Comparison of ENCODE assay signal across 7 cellular contexts in the genomic region with DNA sequence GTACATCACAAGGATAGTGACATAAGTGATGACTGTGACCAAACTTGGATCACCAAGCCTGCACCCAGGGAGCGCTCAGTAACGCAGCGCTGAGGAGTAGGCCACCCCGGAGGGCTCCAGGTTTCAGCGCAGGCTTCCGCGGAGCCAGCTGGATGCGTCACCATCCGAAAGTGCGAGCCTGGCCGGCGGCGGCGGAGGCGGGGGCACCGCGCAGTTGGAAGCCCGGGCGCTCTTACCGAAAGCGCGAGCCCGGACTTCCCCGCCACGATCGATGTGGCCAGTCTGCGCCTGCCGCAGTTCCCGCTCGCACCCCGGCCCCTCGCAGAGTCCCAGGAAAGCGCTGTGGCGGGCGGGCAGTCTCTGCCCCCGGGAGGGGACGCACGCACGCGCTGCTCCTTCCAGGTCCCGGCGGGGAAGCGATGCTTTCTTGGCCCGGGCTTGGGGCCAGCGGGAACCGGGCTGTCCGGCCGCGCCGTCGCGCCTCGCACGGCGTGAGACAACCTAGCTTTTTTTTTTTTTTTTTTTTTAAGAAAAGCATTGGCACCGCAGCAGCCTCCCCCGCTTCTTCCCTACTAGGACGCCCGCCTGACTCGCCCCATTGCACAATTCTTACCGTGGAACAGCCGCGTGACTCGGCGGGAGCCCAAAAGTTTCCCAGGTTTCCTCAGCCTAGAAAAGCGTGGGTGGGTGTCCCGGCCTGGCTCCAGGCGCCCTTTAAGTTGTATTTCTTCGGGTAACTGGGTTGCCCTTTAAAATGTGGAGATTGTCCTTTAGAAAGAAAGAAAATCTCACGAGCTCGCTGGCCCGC. TPM values are rescaled to one million over a fixed set of nuclear protein-coding genes. Genes with fewer than 3 reads are reported as not detected.
A peak's percentile ranks its signal among the peaks of the same experiment; 100 is the strongest.
DNase-seq lines count a peak whose midpoint lies in the region; ATAC-seq and TF ChIP-seq lines count a peak whose summit lies in the region.

No MANE protein-coding gene starts in this region.

- H3K9me2 ChIP-seq in PC-3 (replicated peaks; ENCODE audit: low read length) = no peaks in the 10 kb centered on the region

- peaks cover 24% of the 10 kb centered on the region for H3K4me1 Mint-ChIP-seq in neural crest cell
- peaks cover 51% of the 10 kb centered on the region for H3K4me1 Mint-ChIP-seq in stimulated activated naive CD8-positive, alpha-beta T cell treated with anti-CD3 and anti-CD28 coated beads, Interleukin-15, Interleukin-2, amounts not matched to agents 100 ng/mL and 50 ng/mL, for 24 hours (ENCODE audit: low read depth)

- no peaks in the 10 kb centered on the region for H3K9me3 ChIP-seq in PC-3 (ENCODE audit: low read length)

- H3K36me3 ChIP-seq in PC-3 (ENCODE audit: low read depth, low read length) = no peaks in the 10 kb centered on the region

- peaks cover 9% of the 10 kb centered on the region for H3K36me3 Mint-ChIP-seq in neural crest cell (ENCODE audit: low read depth)
- H3K36me3 Mint-ChIP-seq in stimulated activated naive CD8-positive, alpha-beta T cell treated with anti-CD3 and anti-CD28 coated beads, Interleukin-15, Interleukin-2, amounts not matched to agents 100 ng/mL and 50 ng/mL, for 24 hours (ENCODE audit: low read depth) = peaks cover 9% of the 10 kb centered on the region

- H4K20me1 ChIP-seq in PC-3 (ENCODE audit: low read length) = no peaks in the 10 kb centered on the region

- H3K4me3 ChIP-seq in PC-3 (ENCODE audit: low read length) = peak overlapping the region; percentile 58

- H3K4me1 ChIP-seq in PC-3 (ENCODE audit: insufficient read depth, low read length) (no peaks in the 10 kb centered on the region), foreskin keratinocyte (no peaks in the 10 kb centered on the region)

- peak overlapping the region; percentile 65 for H2AFZ ChIP-seq in PC-3 (ENCODE audit: low read length)

- H3K79me2 ChIP-seq in PC-3 (ENCODE audit: low read length) = no peaks in the 10 kb centered on the region

- H3F3A ChIP-seq in PC-3 (ENCODE audit: low read length, unreplicated experiment) = no peaks in the 10 kb centered on the region

- peaks cover 7% of the 10 kb centered on the region for H3K9me3 Mint-ChIP-seq in neural crest cell
- H3K9me3 Mint-ChIP-seq in stimulated activated naive CD8-positive, alpha-beta T cell treated with anti-CD3 and anti-CD28 coated beads, Interleukin-15, Interleukin-2, amounts not matched to agents 100 ng/mL and 50 ng/mL, for 24 hours = peaks cover 16% of the 10 kb centered on the region

- POLR2A ChIA-PET in PC-3 (lab: Charles Lee; ENCODE audit: unreplicated experiment) = no interaction called here

- H3K27ac ChIP-seq in PC-3 (ENCODE audit: low read length) = no peak overlapping the region
- H3K27ac ChIP-seq in foreskin keratinocyte = peak overlapping the region; percentile 92

- H3K4me2 ChIP-seq in PC-3 (ENCODE audit: low read length) = peak overlapping the region; percentile 60

- peak; percentile 40 for DNase-seq in PC-3
- DNase-seq in activated gamma-delta T cell treated with anti-CD3 and anti-CD28 coated beads, Interleukin-2, amount 50 U/mL, for 16 hours (ENCODE audit: low read depth) = peak; percentile 65
- peak; percentile 50 to 77 for DNase-seq in foreskin keratinocyte
- DNase-seq in neural crest cell (ENCODE audit: low read depth, low spot score) = peak; percentile 51

- TF ChIP-seq CTCF in PC-3 (conservative IDR thresholded peaks at IDR 0.05; ENCODE audit: low read depth, low read length) (no peak), foreskin keratinocyte (conservative IDR thresholded peaks at IDR 0.05) (no peak), neural crest cell (conservative IDR thresholded peaks at IDR 0.05) (no peak)

- no peak overlapping the region for H3K27ac Mint-ChIP-seq in neural crest cell (ENCODE audit: unreplicated experiment)
- peak overlapping the region; percentile 74 for H3K27ac Mint-ChIP-seq in stimulated activated naive CD8-positive, alpha-beta T cell treated with anti-CD3 and anti-CD28 coated beads, Interleukin-15, Interleukin-2, amounts not matched to agents 100 ng/mL and 50 ng/mL, for 24 hours

- ATAC-seq in GM18858 (IDR thresholded peaks at IDR 0.05; ENCODE audit: unreplicated experiment) = peak; percentile 75
- peak; percentile 71 for ATAC-seq in HG03039 (IDR thresholded peaks at IDR 0.05; ENCODE audit: unreplicated experiment)
- peak; percentile 90 for ATAC-seq in PC-3
- ATAC-seq in foreskin keratinocyte = peak; percentile 98

- H3K9ac ChIP-seq in PC-3 (ENCODE audit: low read length) = peak overlapping the region; percentile 48

- intact Hi-C loops in PC-3 (cut with micrococcal nuclease) = no loop called here

- BruUV-seq in PC-3 (replicated peaks; lab: Mats Ljungman, UMichigan) = no TSS peak

- H3K27me3 ChIP-seq in PC-3 (ENCODE audit: low read length) (no peaks in the 10 kb centered on the region), foreskin keratinocyte (peaks cover 13% of the 10 kb centered on the region)

- peak overlapping the region; percentile 63 for H3K4me3 Mint-ChIP-seq in neural crest cell
- peak overlapping the region; percentile 67 for H3K4me3 Mint-ChIP-seq in stimulated activated naive CD8-positive, alpha-beta T cell treated with anti-CD3 and anti-CD28 coated beads, Interleukin-15, Interleukin-2, amounts not matched to agents 100 ng/mL and 50 ng/mL, for 24 hours

- CTCF ChIA-PET in PC-3 (lab: Charles Lee) = interaction anchor here (0.6 kb wide), 1 partner anchor 213 kb away, joined by 6 read pairs; no protein-coding TSS in a partner anchor

- H3K27me3 Mint-ChIP-seq in neural crest cell (ENCODE audit: low read depth) = peaks cover 62% of the 10 kb centered on the region
- H3K27me3 Mint-ChIP-seq in stimulated activated naive CD8-positive, alpha-beta T cell treated with anti-CD3 and anti-CD28 coated beads, Interleukin-15, Interleukin-2, amounts not matched to agents 100 ng/mL and 50 ng/mL, for 24 hours = no peaks in the 10 kb centered on the region

RNA-seq across cellular contexts. Expression of a gene that starts 36.4 kb away (rescaled TPM):
- total RNA-seq in PC-3 (2014; rRNA removed) (44.1 and 52.2 TPM in 2 replicates), foreskin keratinocyte (60.7 and 67.8 TPM in 2 replicates), neural crest cell (26.6 and 27.7 TPM in 2 replicates)
- polyA plus RNA-seq in foreskin keratinocyte = 17.8 and 18.5 TPM in 2 replicates
